18 cellular contexts compared by ENCODE assay signal in the genomic region with DNA sequence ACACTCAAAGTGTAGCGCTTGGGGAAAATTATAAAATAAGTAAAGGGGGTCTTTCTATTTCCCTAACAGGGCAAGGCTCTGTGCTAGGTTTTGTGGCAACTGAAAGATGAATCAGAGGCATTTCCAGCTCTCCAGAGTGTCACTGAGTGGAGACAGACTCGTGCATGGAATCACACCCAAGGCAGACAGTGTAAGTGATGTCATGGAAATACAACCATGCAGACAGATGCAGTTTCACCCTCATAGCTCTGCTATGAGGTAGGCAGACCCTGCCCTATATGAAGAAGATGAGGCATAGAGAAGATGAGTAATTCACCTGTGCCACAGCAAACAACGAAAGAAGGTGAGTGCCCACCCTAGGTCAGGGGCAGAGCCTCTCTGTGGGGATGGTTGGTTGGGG.
"Had no signal": no experiment of that assay in that cellular context is flagged by ENCODE, and none has a peak within 500 bp of the region (broad histone marks: within the 10 kb centered on the region; RNA-seq: fewer than 3 reads in every experiment).

No MANE protein-coding gene starts in this region.

- H3K4me1 ChIP-seq: neural progenitor cell, pancreas had no signal

- H3K4me2 ChIP-seq: neural progenitor cell had no signal

- H3K27ac Mint-ChIP-seq: activated T-helper 1 cell treated with anti-CD3 and anti-CD28 coated beads, Interleukin-12 subunit alpha, Interleukin-12 subunit beta, Interleukin-2, Interleukin-4 antibody, amounts not matched to agents 30 ng/mL and 10 ng/mL and 1 ng/mL, durations not matched to agents 14 hours and 24 hours and 36 hours; endodermal cell; naive B cell; stimulated activated effector memory CD8-positive, alpha-beta T cell treated with anti-CD3 and anti-CD28 coated beads, Interleukin-12 subunit alpha, Interleukin-12 subunit beta, amount 100 ng/mL, for 72 hours; T-helper 17 cell had no signal

- H2AFZ ChIP-seq: neural progenitor cell had no signal

- H3K27me3 ChIP-seq: ascending aorta, neural progenitor cell, pancreas had no signal

- H3K9ac ChIP-seq: neural progenitor cell had no signal

- H3K4me3 ChIP-seq: ascending aorta, cardiac muscle cell, dorsolateral prefrontal cortex, lung, neural progenitor cell, pancreas had no signal

- FAIRE-seq: pancreas, TTC549, urothelium cell line had no signal

- H3K9me3 Mint-ChIP-seq: activated T-helper 1 cell treated with anti-CD3 and anti-CD28 coated beads, Interleukin-12 subunit alpha, Interleukin-12 subunit beta, Interleukin-2, Interleukin-4 antibody, amounts not matched to agents 30 ng/mL and 10 ng/mL and 1 ng/mL, durations not matched to agents 14 hours and 24 hours and 36 hours; endodermal cell; stimulated activated effector memory CD8-positive, alpha-beta T cell treated with anti-CD3 and anti-CD28 coated beads, Interleukin-12 subunit alpha, Interleukin-12 subunit beta, amount 100 ng/mL, for 72 hours had no signal

- H3K9me3 ChIP-seq: ascending aorta, pancreas had no signal

- H3K4me1 Mint-ChIP-seq: endodermal cell; naive B cell; neural progenitor cell; stimulated activated effector memory CD8-positive, alpha-beta T cell treated with anti-CD3 and anti-CD28 coated beads, Interleukin-12 subunit alpha, Interleukin-12 subunit beta, amount 100 ng/mL, for 72 hours had no signal

- H3K4me3 Mint-ChIP-seq: activated T-helper 1 cell treated with anti-CD3 and anti-CD28 coated beads, Interleukin-12 subunit alpha, Interleukin-12 subunit beta, Interleukin-2, Interleukin-4 antibody, amounts not matched to agents 30 ng/mL and 10 ng/mL and 1 ng/mL, durations not matched to agents 14 hours and 24 hours and 36 hours; endodermal cell; naive B cell; neural progenitor cell; stimulated activated effector memory CD8-positive, alpha-beta T cell treated with anti-CD3 and anti-CD28 coated beads, Interleukin-12 subunit alpha, Interleukin-12 subunit beta, amount 100 ng/mL, for 72 hours; T-helper 17 cell had no signal

- H3K36me3 ChIP-seq: ascending aorta, cardiac muscle cell, neural progenitor cell, pancreas had no signal

- DNase-seq: activated CD4-positive, CD25-positive, alpha-beta regulatory T cell; activated naive CD4-positive, alpha-beta T cell treated with Interleukin-2 at 50 U/mL for 16 hours; dorsolateral prefrontal cortex; endodermal cell; erythroblast; hypothalamus; left colon; naive B cell; pancreas; T-helper 17 cell had no signal

- H3K36me3 Mint-ChIP-seq: naive B cell, neural progenitor cell had no signal

- H3K27ac ChIP-seq: cardiac muscle cell, dorsolateral prefrontal cortex, neural progenitor cell, pancreas had no signal
